Comparison of ENCODE assay signal across 22 cellular contexts in genomic region chr5:44821164-44821563, GRCh38.
"Had no signal": no experiment of that assay in that cellular context is flagged by ENCODE, and none has a peak within 500 bp of the region (broad histone marks: within the 10 kb centered on the region; RNA-seq: fewer than 3 reads in every experiment).

No MANE protein-coding gene starts in this region.

- DNase-seq: activated B cell treated with CpG ODN at 0.5 μM for 24 hours; activated CD4-positive, alpha-beta T cell treated with anti-CD3 and anti-CD28 coated beads, Interleukin-2, amount 50 U/mL, for 1 hour; activated CD8-positive, alpha-beta T cell treated with anti-CD3 and anti-CD28 coated beads for 36 hours; activated T-cell treated with anti-CD3 and anti-CD28 coated beads, Interleukin-2, amount 50 U/mL, for 4 hours; aorta; body of pancreas; dermis blood vessel endothelial cell; effector CD4-positive, alpha-beta T cell; foreskin keratinocyte; islet precursor cell; left ventricle myocardium superior; mammary epithelial cell; posterior cingulate gyrus; right cardiac atrium; spleen; stimulated activated naive CD4-positive, alpha-beta T cell treated with Interleukin-2 at 50 U/mL for 16 hours; T-helper 17 cell; T1000 had no signal

- H3K4me3 ChIP-seq: body of pancreas, esophagus muscularis mucosa, spleen, tibial nerve had no signal

- H3K4me1 ChIP-seq: body of pancreas, esophagus muscularis mucosa, foreskin keratinocyte, spleen, tibial nerve had no signal

- H3K27ac ChIP-seq: body of pancreas, esophagus muscularis mucosa, foreskin keratinocyte, spleen, tibial nerve had no signal

- H3K9me3 ChIP-seq: body of pancreas, esophagus muscularis mucosa, spleen, tibial nerve had no signal

- H3K27me3 ChIP-seq: body of pancreas, esophagus muscularis mucosa, foreskin keratinocyte, spleen, tibial nerve had no signal

- FAIRE-seq: colon had no signal

- ATAC-seq: activated CD8-positive, alpha-beta T cell treated with anti-CD3 and anti-CD28 coated beads for 36 hours; activated naive CD4-positive, alpha-beta T cell treated with anti-CD3 and anti-CD28 coated beads, Interleukin-2, amount 50 U/mL, for 72 hours; activated T-cell treated with anti-CD3 and anti-CD28 coated beads, Interleukin-2, amount 50 U/mL, for 4 hours; body of pancreas; foreskin keratinocyte; left ventricle myocardium superior; right cardiac atrium; T-helper 17 cell had no signal
